In genomic region chr20:38473353-38473795, GRCh38 we compare ENCODE assay signal across 8 cellular contexts. TPM values are rescaled to one million over a fixed set of nuclear protein-coding genes. Genes with fewer than 3 reads are reported as not detected.
DNase-seq lines count a peak whose midpoint lies in the region; ATAC-seq and TF ChIP-seq lines count a peak whose summit lies in the region.

No MANE protein-coding gene starts in this region.

- no peak for TF ChIP-seq POLR2A in tibial nerve (IDR thresholded peaks at IDR 0.05)

- TF ChIP-seq CTCF in GM06990 (IDR thresholded peaks at IDR 0.05; ENCODE audit: insufficient read depth, low read length, poor library complexity, severe bottlenecking) (peak; percentile 31), left lung (IDR thresholded peaks at IDR 0.05) (no peak), tibial nerve (IDR thresholded peaks at IDR 0.05) (no peak)

- TF ChIP-seq EP300 in Ishikawa (IDR thresholded peaks at IDR 0.05; ENCODE audit: borderline replicate concordance), result no peak
- TF ChIP-seq EP300 in tibial nerve (IDR thresholded peaks at IDR 0.05), result no peak

- H3K36me3 ChIP-seq in GM06990 (ENCODE audit: control insufficient read depth, insufficient read depth, low read length), result no peaks in the 10 kb centered on the region; the same call in 1 of the 2 replicates
- no peaks in the 10 kb centered on the region for H3K36me3 ChIP-seq in left lung
- no peaks in the 10 kb centered on the region for H3K36me3 ChIP-seq in tibial nerve

- no peaks in the 10 kb centered on the region for H3K9me3 ChIP-seq in left lung
- H3K9me3 ChIP-seq in tibial nerve, result no peaks in the 10 kb centered on the region

- peak; percentile 15; the same call in 1 of the 2 replicates for TF ChIP-seq RAD21 in Ishikawa (IDR thresholded peaks at IDR 0.05; ENCODE audit: low read depth)

- intact Hi-C loops in left lung (cut with DNase I), result no loop called here
- intact Hi-C loops in sciatic nerve (cut with DNase I), result no loop called here

- peaks cover 19 to 23% of the 10 kb centered on the region in 2 donors for H3K4me1 ChIP-seq in left lung
- H3K4me1 ChIP-seq in tibial nerve, result peaks cover 0 to 44% (median 15%) of the 10 kb centered on the region in 4 donors

- ATAC-seq in left lung (no peak), sciatic nerve (no peak)

- no peak for DNase-seq in GM06990 (ENCODE audit: extremely low read depth, insufficient read length)
- DNase-seq in astrocyte of the hippocampus (ENCODE audit: low read depth, low spot score), result peak; percentile 56
- no peak for DNase-seq in left lung
- DNase-seq in tibial nerve (ENCODE audit: low spot score in 2 of 2), result no peak
- no peak for DNase-seq in C1 segment of cervical spinal cord (lab: John Stamatoyannopoulos, UW)
- no peak for DNase-seq in sciatic nerve (ENCODE audit: low spot score)
- no peak for DNase-seq in DMS153 treated with DMSO at 0.1 percent for 48 hours (lab: John Stamatoyannopoulos, UW; ENCODE audit: unreplicated experiment)

- peak overlapping the region; percentile 86 for H3K4me3 ChIP-seq in GM06990 (replicated peaks; ENCODE audit: low read depth, low read length)
- peak overlapping the region; percentile 87 to 89 for H3K4me3 ChIP-seq in left lung
- H3K4me3 ChIP-seq in tibial nerve, result peak overlapping the region; percentile 61 to 91 (median 79)

- WGBS in tibial nerve, 2 donors, result 9 to 14% methylated on average over 8 to 11 of the region's 11 CpGs

- peak overlapping the region; percentile 84 to 91 for H3K27ac ChIP-seq in left lung
- peak overlapping the region; percentile 64 to 86 (median 82) for H3K27ac ChIP-seq in tibial nerve

- H3K27me3 ChIP-seq in GM06990 (replicated peaks; ENCODE audit: control insufficient read depth, insufficient read depth, low read length) (no peaks in the 10 kb centered on the region), left lung (no peaks in the 10 kb centered on the region), tibial nerve (no peaks in the 10 kb centered on the region)

TF ChIP-seq in Ishikawa, 13 proteins besides CTCF, POLR2A, EP300 and RAD21:
- TF ChIP-seq EGR1 (IDR thresholded peaks at IDR 0.05) (no peak), REST (IDR thresholded peaks at IDR 0.05; ENCODE audit: low read depth) (no peak), TEAD4 (IDR thresholded peaks at IDR 0.05) (no peak), TAF1 (IDR thresholded peaks at IDR 0.05; ENCODE audit: low read depth) (no peak), MAX (IDR thresholded peaks at IDR 0.05) (no peak), TCF12 (IDR thresholded peaks at IDR 0.05; ENCODE audit: low read depth) (no peak), CREB1 (IDR thresholded peaks at IDR 0.05; ENCODE audit: low read depth) (no peak)

RNA-seq across cellular contexts. Expression of gene RALGAPB, which starts 0.7 kb away (rescaled TPM):
- 10 to 100 TPM; 29.6 to 36.8 TPM for total RNA-seq in left lung
- total RNA-seq in tibial nerve, result 10 to 100 TPM; 33.9 to 45.9 (median 44.3) TPM
- total RNA-seq in sciatic nerve, result 40.9 TPM

RNA-seq across cellular contexts. Expression of gene SNHG17, which starts 38.2 kb away (rescaled TPM):
- 10 to 100 TPM; 12.1 to 28.1 TPM for total RNA-seq in left lung
- 10 to 100 TPM; 16.4 to 60.9 (median 34.3) TPM for total RNA-seq in tibial nerve
- 30.8 TPM for total RNA-seq in sciatic nerve
